ENCODE assay signal across 28 cellular contexts in the genomic region with DNA sequence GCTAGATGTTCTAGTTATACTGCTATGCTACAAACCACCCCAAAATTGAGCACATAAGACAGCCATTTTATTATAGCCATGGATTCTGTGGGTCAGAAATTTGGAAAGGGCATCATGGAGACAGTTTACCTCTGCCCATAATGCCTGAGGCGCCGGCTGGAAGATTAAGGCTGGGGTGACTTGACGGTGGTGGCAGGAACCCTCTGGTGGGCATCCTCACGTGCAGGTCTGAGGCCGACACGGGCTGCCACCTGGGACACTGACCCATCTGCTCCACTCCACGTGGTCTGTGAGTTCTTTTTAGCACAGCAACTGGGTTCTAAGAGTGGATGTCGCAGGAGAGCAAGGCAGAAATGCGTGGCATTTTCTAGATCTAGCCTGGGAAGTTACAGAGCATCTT.
"Had no signal": no experiment of that assay in that cellular context is flagged by ENCODE, and none has a peak within 500 bp of the region (broad histone marks: within the 10 kb centered on the region; RNA-seq: fewer than 3 reads in every experiment).

No MANE protein-coding gene starts in this region.

- H3K4me1 ChIP-seq: breast epithelium, uterus had no signal

- H3K27me3 ChIP-seq: breast epithelium, testis, uterus had no signal

- H3K4me3 Mint-ChIP-seq: activated CD4-positive, alpha-beta T cell treated with anti-CD3 and anti-CD28 coated beads, Interleukin-2, amount 10 ng/mL, durations not matched to agents 7 days and 5 days; activated naive CD4-positive, alpha-beta T cell treated with anti-CD3 and anti-CD28 coated beads, Interleukin-2, amount 50 U/mL, for 24 hours; activated naive CD8-positive, alpha-beta T cell treated with anti-CD3 and anti-CD28 coated beads, Interleukin-2, amount 50 U/mL, for 24 hours; activated T-helper 17 cell treated with anti-CD3 and anti-CD28 coated beads, Interleukin-2, amount 50 U/mL, for 72 hours; central memory CD8-positive, alpha-beta T cell; memory B cell; naive thymus-derived CD4-positive, alpha-beta T cell; neural crest cell; T-helper 17 cell had no signal

- H3K36me3 ChIP-seq: breast epithelium, transverse colon, uterus, WERI-Rb-1 had no signal

- H3K4me3 ChIP-seq: breast epithelium, testis, transverse colon, uterus had no signal

- H3K27ac Mint-ChIP-seq: activated CD4-positive, alpha-beta T cell treated with anti-CD3 and anti-CD28 coated beads, Interleukin-2, amount 10 ng/mL, durations not matched to agents 7 days and 5 days; activated naive CD4-positive, alpha-beta T cell treated with anti-CD3 and anti-CD28 coated beads, Interleukin-2, amount 50 U/mL, for 24 hours; activated naive CD8-positive, alpha-beta T cell treated with anti-CD3 and anti-CD28 coated beads, Interleukin-2, amount 50 U/mL, for 24 hours; activated T-helper 17 cell treated with anti-CD3 and anti-CD28 coated beads, Interleukin-2, amount 50 U/mL, for 72 hours; memory B cell; T-helper 17 cell had no signal

- DNase-seq: activated CD4-positive, alpha-beta T cell treated with anti-CD3 and anti-CD28 coated beads, Interleukin-2, amount 10 ng/mL, durations not matched to agents 7 days and 5 days; activated gamma-delta T cell treated with Interleukin-2 at 50 U/mL for 16 hours; activated naive CD8-positive, alpha-beta T cell treated with anti-CD3 and anti-CD28 coated beads, Interleukin-2, amount 50 U/mL, for 24 hours; activated T-cell treated with anti-CD3 and anti-CD28 coated beads, Interleukin-2, amount 50 U/mL, for 1 hour; amygdala; dermis blood vessel endothelial cell; effector CD8-positive, alpha-beta T cell; left colon; midbrain; naive thymus-derived CD4-positive, alpha-beta T cell; occipital lobe; right cardiac atrium; stimulated activated CD4-positive, alpha-beta T cell treated with anti-CD3 and anti-CD28 coated beads, Interleukin-2, amount 100 ng/mL, for 48 hours; stimulated activated naive CD8-positive, alpha-beta T cell treated with anti-CD3 and anti-CD28 coated beads, Interleukin-15, Interleukin-2, amounts not matched to agents 100 U/mL and 50 U/mL, for 24 hours; T-helper 17 cell; T1000; testis; transverse colon; uterus; WERI-Rb-1 had no signal

- H3K27ac ChIP-seq: breast epithelium, epithelial cell of prostate, testis, transverse colon, uterus, WERI-Rb-1 had no signal

- H3K9me3 ChIP-seq: breast epithelium, testis, transverse colon, uterus had no signal

- ATAC-seq: activated CD4-positive, CD25-positive, alpha-beta regulatory T cell treated with anti-CD3 and anti-CD28 coated beads, Interleukin-2, amount 50 U/mL, for 24 hours; activated naive CD8-positive, alpha-beta T cell treated with anti-CD3 and anti-CD28 coated beads, Interleukin-2, amount 50 U/mL, for 24 hours; activated T-helper 17 cell treated with anti-CD3 and anti-CD28 coated beads, Interleukin-2, amount 50 U/mL, for 72 hours; left colon; naive thymus-derived CD4-positive, alpha-beta T cell; right cardiac atrium; stimulated activated naive CD8-positive, alpha-beta T cell treated with anti-CD3 and anti-CD28 coated beads, Interleukin-15, Interleukin-2, amounts not matched to agents 100 U/mL and 50 U/mL, for 24 hours; T-helper 17 cell had no signal

- H3K4me1 Mint-ChIP-seq: neural crest cell had no signal

- H3K9me3 Mint-ChIP-seq: activated CD4-positive, alpha-beta T cell treated with anti-CD3 and anti-CD28 coated beads, Interleukin-2, amount 10 ng/mL, durations not matched to agents 7 days and 5 days; activated naive CD4-positive, alpha-beta T cell treated with anti-CD3 and anti-CD28 coated beads, Interleukin-2, amount 50 U/mL, for 24 hours; activated naive CD8-positive, alpha-beta T cell treated with anti-CD3 and anti-CD28 coated beads, Interleukin-2, amount 50 U/mL, for 24 hours; activated T-helper 17 cell treated with anti-CD3 and anti-CD28 coated beads, Interleukin-2, amount 50 U/mL, for 72 hours; central memory CD8-positive, alpha-beta T cell; memory B cell; neural crest cell had no signal

- H3K36me3 Mint-ChIP-seq: activated naive CD4-positive, alpha-beta T cell treated with anti-CD3 and anti-CD28 coated beads, Interleukin-2, amount 50 U/mL, for 24 hours; memory B cell; naive thymus-derived CD4-positive, alpha-beta T cell had no signal
